In genomic region chr16:69088684-69089083, GRCh38 we compare ENCODE assay signal across 1 cellular context.
A peak's percentile ranks its signal among the peaks of the same experiment; 100 is the strongest.
TF ChIP-seq lines count a peak whose summit lies in the region.

No MANE protein-coding gene starts in this region.

TF ChIP-seq in HepG2, 621 proteins besides CTCF, POLR2A, EP300 and RAD21:
- TF ChIP-seq ZNF121 (CRISPR knock-in tag; IDR thresholded peaks at IDR 0.05) (peak; percentile 69), XBP1 (CRISPR knock-in tag; IDR thresholded peaks at IDR 0.05) (no peak), ZMYM3 (CRISPR knock-in tag; IDR thresholded peaks at IDR 0.05) (peak; percentile 0; the same call in 1 of the 2 replicates), ZNF678 (CRISPR knock-in tag; IDR thresholded peaks at IDR 0.05) (no peak)
